ENCODE assay signal across 8 cellular contexts in the genomic region with DNA sequence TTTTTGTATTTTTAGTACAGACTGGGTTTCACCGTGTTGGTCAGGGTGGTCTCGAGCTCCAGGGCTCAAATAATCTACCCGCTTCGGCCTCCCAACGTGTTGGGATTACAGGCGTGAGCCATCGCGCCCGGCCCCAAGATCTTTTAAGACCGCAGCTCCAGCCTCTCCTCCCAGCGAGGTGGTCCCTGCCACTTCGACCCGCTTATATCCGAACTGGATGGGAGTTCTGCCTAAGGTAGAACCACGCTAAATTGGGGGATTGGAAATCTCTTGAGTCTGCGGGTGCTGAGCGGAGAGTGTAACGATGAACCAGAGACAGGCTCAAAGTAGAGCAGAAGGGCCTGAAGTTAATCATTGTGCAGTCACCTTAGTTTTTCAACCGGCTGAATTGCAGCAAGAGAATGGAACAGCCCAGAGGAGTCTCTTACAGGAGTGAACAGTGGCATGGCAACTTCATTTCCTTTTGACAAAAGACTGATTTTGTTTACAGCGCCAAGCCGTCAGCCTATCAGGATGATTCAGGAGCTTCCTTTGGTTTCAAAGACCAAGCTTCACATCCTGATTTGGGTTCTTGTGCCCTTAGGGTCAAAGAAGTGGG. TPM values are rescaled to one million over a fixed set of nuclear protein-coding genes. Genes with fewer than 3 reads are reported as not detected.
A peak's percentile ranks its signal among the peaks of the same experiment; 100 is the strongest.
DNase-seq lines count a peak whose midpoint lies in the region; ATAC-seq and TF ChIP-seq lines count a peak whose summit lies in the region.

No MANE protein-coding gene starts in this region.

- CTCF ChIA-PET in activated CD4-positive, alpha-beta T cell treated with anti-CD3 and anti-CD28 coated beads for 36 hours (lab: Charles Lee), result interaction anchor here (0.7 to 1.5 kb wide), 13 partner anchors 9 to 997 kb away, joined by 3 to 17 read pairs (median 3); a partner anchor contains a TSS

- no peaks in the 10 kb centered on the region for H3K27me3 Mint-ChIP-seq in activated CD4-positive, alpha-beta T cell treated with anti-CD3 and anti-CD28 coated beads for 36 hours

- H3K9me3 Mint-ChIP-seq in activated CD4-positive, alpha-beta T cell treated with anti-CD3 and anti-CD28 coated beads for 36 hours (ENCODE audit: low read depth), result no peaks in the 10 kb centered on the region

- H3K4me1 ChIP-seq in RWPE2 (ENCODE audit: insufficient read depth, poor library complexity, severe bottlenecking), result peaks cover 14% of the 10 kb centered on the region
- peaks cover 11% of the 10 kb centered on the region for H3K4me1 ChIP-seq in ectodermal cell (ENCODE audit: control insufficient read depth, insufficient read depth, low read length)
- H3K4me1 ChIP-seq in mononuclear cell (ENCODE audit: insufficient read depth, low read length), result peaks cover 47% of the 10 kb centered on the region
- H3K4me1 ChIP-seq in uterus, result no peaks in the 10 kb centered on the region

- H3K36me3 ChIP-seq in RWPE2 (ENCODE audit: low read depth) (peaks cover 15% of the 10 kb centered on the region), ectodermal cell (ENCODE audit: control insufficient read depth, insufficient read depth, low read length) (no peaks in the 10 kb centered on the region), uterus (no peaks in the 10 kb centered on the region)

- peak; percentile 35 for DNase-seq in activated CD4-positive, alpha-beta T cell treated with anti-CD3 and anti-CD28 coated beads for 36 hours
- DNase-seq in activated CD4-positive, alpha-beta T cell treated with anti-CD3 and anti-CD28 coated beads for 1 hour, result no peak
- DNase-seq in RWPE2 (ENCODE audit: low spot score) (no peak), uterus (no peak), SK-N-DZ (ENCODE audit: low spot score) (no peak)

- WGBS in ectodermal cell, 2 experiments, result 19 to 23% methylated on average over 21 of the region's 21 CpGs

- H3K9me3 ChIP-seq in RWPE2 (ENCODE audit: severe bottlenecking) (no peaks in the 10 kb centered on the region), ectodermal cell (ENCODE audit: control insufficient read depth, low read length) (no peaks in the 10 kb centered on the region), mononuclear cell (ENCODE audit: low read depth, low read length) (no peaks in the 10 kb centered on the region), uterus (no peaks in the 10 kb centered on the region)

- TF ChIP-seq POLR2A in uterus (IDR thresholded peaks at IDR 0.05), result no peak

- intact Hi-C loops in activated CD4-positive, alpha-beta T cell treated with anti-CD3 and anti-CD28 coated beads for 36 hours (cut with DNase I, micrococcal nuclease), result loop anchor here (1.0 to 10.0 kb wide), 10 partner anchors 9 to 1013 kb away; a partner anchor contains a TSS
- intact Hi-C loops in uterus (cut with DNase I; ENCODE audit: low total_unique reads), result no loop called here

- H3K4me3 Mint-ChIP-seq in activated CD4-positive, alpha-beta T cell treated with anti-CD3 and anti-CD28 coated beads for 36 hours, result peak overlapping the region; percentile 84

- H3K36me3 Mint-ChIP-seq in activated CD4-positive, alpha-beta T cell treated with anti-CD3 and anti-CD28 coated beads for 36 hours (ENCODE audit: low read depth), result peaks cover 2% of the 10 kb centered on the region

- H3K4me3 ChIP-seq in RWPE2 (ENCODE audit: severe bottlenecking), result peak overlapping the region; percentile 95
- peak overlapping the region; percentile 57 for H3K4me3 ChIP-seq in ectodermal cell (ENCODE audit: insufficient read depth, low read depth, low read length)
- H3K4me3 ChIP-seq in mononuclear cell (ENCODE audit: low read length), result peak overlapping the region; percentile 76
- peak overlapping the region; percentile 57 to 100 for H3K4me3 ChIP-seq in uterus

- TF ChIP-seq CTCF in RWPE2 (IDR thresholded peaks at IDR 0.05; ENCODE audit: poor library complexity, severe bottlenecking), result no peak
- TF ChIP-seq CTCF in uterus (IDR thresholded peaks at IDR 0.05), result no peak

- peaks cover 27% of the 10 kb centered on the region for H3K4me1 Mint-ChIP-seq in activated CD4-positive, alpha-beta T cell treated with anti-CD3 and anti-CD28 coated beads for 36 hours

- peak; percentile 24 for ATAC-seq in activated CD4-positive, alpha-beta T cell treated with anti-CD3 and anti-CD28 coated beads for 36 hours
- ATAC-seq in HG03025 (IDR thresholded peaks at IDR 0.05; ENCODE audit: low FRiP score, unreplicated experiment), result peak; percentile 15
- ATAC-seq in RWPE2 (ENCODE audit: low read depth), result no peak

- POLR2A ChIA-PET in activated CD4-positive, alpha-beta T cell treated with anti-CD3 and anti-CD28 coated beads for 36 hours (lab: Charles Lee), result interaction anchor here (1.2 kb wide), 1 partner anchor 39 kb away, joined by 6 read pairs; a partner anchor contains a TSS

- H3K27ac ChIP-seq in RWPE2 (ENCODE audit: poor library complexity, severe bottlenecking) (peak overlapping the region; percentile 8), ectodermal cell (ENCODE audit: insufficient read depth, low read depth, low read length, poor library complexity, severe bottlenecking) (no peak overlapping the region), uterus (peak overlapping the region; percentile 94 to 95)

- peak overlapping the region; percentile 94 for H3K27ac Mint-ChIP-seq in activated CD4-positive, alpha-beta T cell treated with anti-CD3 and anti-CD28 coated beads for 36 hours

- H3K27me3 ChIP-seq in RWPE2 (ENCODE audit: insufficient read depth, poor library complexity, severe bottlenecking), result no peaks in the 10 kb centered on the region
- H3K27me3 ChIP-seq in ectodermal cell (ENCODE audit: control insufficient read depth, insufficient read depth, low read length, poor library complexity, severe bottlenecking), result peaks cover 12% of the 10 kb centered on the region
- H3K27me3 ChIP-seq in mononuclear cell (ENCODE audit: insufficient read depth, low read length), result no peaks in the 10 kb centered on the region
- H3K27me3 ChIP-seq in uterus, result no peaks in the 10 kb centered on the region

RNA-seq across cellular contexts. Expression of a gene that starts 0.7 kb away (rescaled TPM):
- 10 to 100 TPM; 15.4 to 19.0 TPM for total RNA-seq in activated CD4-positive, alpha-beta T cell treated with anti-CD3 and anti-CD28 coated beads for 36 hours
- 13.5 TPM for polyA plus RNA-seq in ectodermal cell (2013, experiment 1 of 4)
- polyA plus RNA-seq in ectodermal cell (2013, experiment 2 of 4), result 21.6 TPM
- 14.3 TPM for polyA plus RNA-seq in ectodermal cell (2013, experiment 3 of 4)
- polyA plus RNA-seq in ectodermal cell (2013, experiment 4 of 4), result 17.5 TPM
- 34.1 TPM for total RNA-seq in mononuclear cell
- total RNA-seq in uterus, result 100 to 1,000 TPM in 1 of 4 donors, 10 to 100 TPM in 3; 25.6 to 110 (median 45.8) TPM
- polyA plus RNA-seq in SK-N-DZ (2014; cell fraction: cytosol; rRNA removed), result 22.5 and 28.9 TPM in 2 replicates
- polyA plus RNA-seq in SK-N-DZ (2014; cell fraction: nucleus; rRNA removed), result 36.9 and 43.6 TPM in 2 replicates

RNA-seq across cellular contexts. Expression of a gene that starts 9.7 kb away (rescaled TPM):
- total RNA-seq in activated CD4-positive, alpha-beta T cell treated with anti-CD3 and anti-CD28 coated beads for 36 hours, result 10 to 100 TPM; 65.4 to 85.1 TPM
- polyA plus RNA-seq in ectodermal cell (2013, experiment 1 of 4), result 64.2 TPM
- polyA plus RNA-seq in ectodermal cell (2013, experiment 2 of 4), result 60.7 TPM
- polyA plus RNA-seq in ectodermal cell (2013, experiment 3 of 4), result 51.6 TPM
- polyA plus RNA-seq in ectodermal cell (2013, experiment 4 of 4), result 57.7 TPM
- total RNA-seq in mononuclear cell (139 TPM), uterus (10 to 100 TPM; 38.7 to 53.8 (median 47.9) TPM)
- 64.8 and 66.4 TPM in 2 replicates for polyA plus RNA-seq in SK-N-DZ (2014; cell fraction: cytosol; rRNA removed)
- 34.2 and 46.6 TPM in 2 replicates for polyA plus RNA-seq in SK-N-DZ (2014; cell fraction: nucleus; rRNA removed)

RNA-seq across cellular contexts. Expression of a gene that starts 39.4 kb away (rescaled TPM):
- total RNA-seq in activated CD4-positive, alpha-beta T cell treated with anti-CD3 and anti-CD28 coated beads for 36 hours, result 10 to 100 TPM; 68.6 to 71.0 TPM
- 92.5 TPM for polyA plus RNA-seq in ectodermal cell (2013, experiment 1 of 4)
- 89.4 TPM for polyA plus RNA-seq in ectodermal cell (2013, experiment 2 of 4)
- 72.4 TPM for polyA plus RNA-seq in ectodermal cell (2013, experiment 3 of 4)
- polyA plus RNA-seq in ectodermal cell (2013, experiment 4 of 4), result 80.0 TPM
- total RNA-seq in mononuclear cell, result 207 TPM
- 100 to 1,000 TPM in 1 of 4 donors, 10 to 100 TPM in 3; 25.9 to 109 (median 68.1) TPM for total RNA-seq in uterus
- polyA plus RNA-seq in SK-N-DZ (2014; cell fraction: cytosol; rRNA removed), result 82.7 and 88.3 TPM in 2 replicates
- polyA plus RNA-seq in SK-N-DZ (2014; cell fraction: nucleus; rRNA removed), result 97.1 and 135 TPM in 2 replicates

RNA-seq across cellular contexts. Expression of a gene that starts 40.7 kb away (rescaled TPM):
- 10 to 100 TPM; 32.1 to 39.1 TPM for total RNA-seq in activated CD4-positive, alpha-beta T cell treated with anti-CD3 and anti-CD28 coated beads for 36 hours
- 44.2 TPM for polyA plus RNA-seq in ectodermal cell (2013, experiment 1 of 4)
- 43.6 TPM for polyA plus RNA-seq in ectodermal cell (2013, experiment 2 of 4)
- 31.3 TPM for polyA plus RNA-seq in ectodermal cell (2013, experiment 3 of 4)
- 34.5 TPM for polyA plus RNA-seq in ectodermal cell (2013, experiment 4 of 4)
- total RNA-seq in mononuclear cell, result 19.3 TPM
- total RNA-seq in uterus, result 10 to 100 TPM in 3 of 4 donors, 1 to 10 TPM in 1; 6.4 to 34.1 (median 20.4) TPM
- polyA plus RNA-seq in SK-N-DZ (2014; cell fraction: cytosol; rRNA removed), result 27.6 and 28.9 TPM in 2 replicates
- 34.4 and 38.4 TPM in 2 replicates for polyA plus RNA-seq in SK-N-DZ (2014; cell fraction: nucleus; rRNA removed)

RNA-seq across cellular contexts. Expression of a gene that starts 58.5 kb away (rescaled TPM):
- total RNA-seq in activated CD4-positive, alpha-beta T cell treated with anti-CD3 and anti-CD28 coated beads for 36 hours, result 10 to 100 TPM; 51.2 to 56.4 TPM
- 9.1 TPM for polyA plus RNA-seq in ectodermal cell (2013, experiment 1 of 4)
- 13.2 TPM for polyA plus RNA-seq in ectodermal cell (2013, experiment 2 of 4)
- 11.0 TPM for polyA plus RNA-seq in ectodermal cell (2013, experiment 3 of 4)
- 14.2 TPM for polyA plus RNA-seq in ectodermal cell (2013, experiment 4 of 4)
- total RNA-seq in mononuclear cell (0.73 TPM), uterus (1 to 10 TPM in 2 of 4 donors, under 1 TPM in 1, not detected in 1; 0.26 to 7.6 (median 6.5) TPM)
- polyA plus RNA-seq in SK-N-DZ (2014; cell fraction: cytosol; rRNA removed), result 0.83 and 0.97 TPM in 2 replicates
- 20.8 and 22.8 TPM in 2 replicates for polyA plus RNA-seq in SK-N-DZ (2014; cell fraction: nucleus; rRNA removed)
